1 cellular context compared by ENCODE assay signal in genomic region chr14:74898694-74899093, GRCh38.
TF ChIP-seq lines count a peak whose summit lies in the region.

No MANE protein-coding gene starts in this region.

TF ChIP-seq in HepG2, 621 proteins besides CTCF, POLR2A, EP300 and RAD21 (continued from another document and continues in another):
- TF ChIP-seq, protein P1, sequence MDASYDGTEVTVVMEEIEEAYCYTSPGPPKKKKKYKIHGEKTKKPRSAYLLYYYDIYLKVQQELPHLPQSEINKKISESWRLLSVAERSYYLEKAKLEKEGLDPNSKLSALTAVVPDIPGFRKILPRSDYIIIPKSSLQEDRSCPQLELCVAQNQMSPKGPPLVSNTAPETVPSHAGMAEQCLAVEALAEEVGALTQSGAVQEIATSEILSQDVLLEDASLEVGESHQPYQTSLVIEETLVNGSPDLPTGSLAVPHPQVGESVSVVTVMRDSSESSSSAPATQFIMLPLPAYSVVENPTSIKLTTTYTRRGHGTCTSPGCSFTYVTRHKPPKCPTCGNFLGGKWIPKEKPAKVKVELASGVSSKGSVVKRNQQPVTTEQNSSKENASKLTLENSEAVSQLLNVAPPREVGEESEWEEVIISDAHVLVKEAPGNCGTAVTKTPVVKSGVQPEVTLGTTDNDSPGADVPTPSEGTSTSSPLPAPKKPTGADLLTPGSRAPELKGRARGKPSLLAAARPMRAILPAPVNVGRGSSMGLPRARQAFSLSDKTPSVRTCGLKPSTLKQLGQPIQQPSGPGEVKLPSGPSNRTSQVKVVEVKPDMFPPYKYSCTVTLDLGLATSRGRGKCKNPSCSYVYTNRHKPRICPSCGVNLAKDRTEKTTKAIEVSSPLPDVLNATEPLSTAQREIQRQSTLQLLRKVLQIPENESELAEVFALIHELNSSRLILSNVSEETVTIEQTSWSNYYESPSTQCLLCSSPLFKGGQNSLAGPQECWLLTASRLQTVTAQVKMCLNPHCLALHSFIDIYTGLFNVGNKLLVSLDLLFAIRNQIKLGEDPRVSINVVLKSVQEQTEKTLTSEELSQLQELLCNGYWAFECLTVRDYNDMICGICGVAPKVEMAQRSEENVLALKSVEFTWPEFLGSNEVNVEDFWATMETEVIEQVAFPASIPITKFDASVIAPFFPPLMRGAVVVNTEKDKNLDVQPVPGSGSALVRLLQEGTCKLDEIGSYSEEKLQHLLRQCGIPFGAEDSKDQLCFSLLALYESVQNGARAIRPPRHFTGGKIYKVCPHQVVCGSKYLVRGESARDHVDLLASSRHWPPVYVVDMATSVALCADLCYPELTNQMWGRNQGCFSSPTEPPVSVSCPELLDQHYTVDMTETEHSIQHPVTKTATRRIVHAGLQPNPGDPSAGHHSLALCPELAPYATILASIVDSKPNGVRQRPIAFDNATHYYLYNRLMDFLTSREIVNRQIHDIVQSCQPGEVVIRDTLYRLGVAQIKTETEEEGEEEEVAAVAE (CRISPR knock-in tag; IDR thresholded peaks at IDR 0.05; ENCODE audit: borderline replicate concordance) = peak; percentile 70; the same call in 1 of the 2 replicates
- TF ChIP-seq ZFP82 (CRISPR knock-in tag; IDR thresholded peaks at IDR 0.05; ENCODE audit: borderline replicate concordance) = 0 out of 2 replicates have a peak, but pooled peaks have one; percentile 24
- no peak for TF ChIP-seq AHR (CRISPR knock-in tag; IDR thresholded peaks at IDR 0.05)
- TF ChIP-seq SMAD3 (CRISPR knock-in tag; IDR thresholded peaks at IDR 0.05) = peak; percentile 86; the same call in 1 of the 2 replicates
- no peak for TF ChIP-seq XBP1 (CRISPR knock-in tag; IDR thresholded peaks at IDR 0.05)
- TF ChIP-seq ZNF773 (CRISPR knock-in tag; IDR thresholded peaks at IDR 0.05; ENCODE audit: borderline replicate concordance) = no peak
- no peak for TF ChIP-seq RELA (CRISPR knock-in tag; IDR thresholded peaks at IDR 0.05)
- TF ChIP-seq ATRX (CRISPR knock-in tag; IDR thresholded peaks at IDR 0.05; ENCODE audit: borderline replicate concordance) = no peak
- TF ChIP-seq WIZ (CRISPR knock-in tag; IDR thresholded peaks at IDR 0.05) = peak; percentile 90
- TF ChIP-seq TFAP4 (IDR thresholded peaks at IDR 0.05; ENCODE audit: borderline replicate concordance, low read depth) = peak; percentile 62; the same call in 1 of the 2 replicates
- peak; percentile 63; the same call in 1 of the 2 replicates for TF ChIP-seq KMT2A (CRISPR knock-in tag; IDR thresholded peaks at IDR 0.05)
- TF ChIP-seq ZNF350 (CRISPR knock-in tag; IDR thresholded peaks at IDR 0.05; ENCODE audit: borderline replicate concordance, low read depth) = peak; percentile 83; the same call in 1 of the 2 replicates
- no peak for TF ChIP-seq ZNF616 (CRISPR knock-in tag; IDR thresholded peaks at IDR 0.05; ENCODE audit: low read depth)
- TF ChIP-seq MEIS1 (CRISPR knock-in tag; IDR thresholded peaks at IDR 0.05; ENCODE audit: borderline replicate concordance) = peak; percentile 27; the same call in 1 of the 2 replicates
- TF ChIP-seq SRY (CRISPR knock-in tag; IDR thresholded peaks at IDR 0.05) = no peak
- TF ChIP-seq JUN (CRISPR knock-in tag; IDR thresholded peaks at IDR 0.05) = no peak
- peak; percentile 99 for TF ChIP-seq TGIF2 (CRISPR knock-in tag; IDR thresholded peaks at IDR 0.05)
- TF ChIP-seq, protein P2, sequence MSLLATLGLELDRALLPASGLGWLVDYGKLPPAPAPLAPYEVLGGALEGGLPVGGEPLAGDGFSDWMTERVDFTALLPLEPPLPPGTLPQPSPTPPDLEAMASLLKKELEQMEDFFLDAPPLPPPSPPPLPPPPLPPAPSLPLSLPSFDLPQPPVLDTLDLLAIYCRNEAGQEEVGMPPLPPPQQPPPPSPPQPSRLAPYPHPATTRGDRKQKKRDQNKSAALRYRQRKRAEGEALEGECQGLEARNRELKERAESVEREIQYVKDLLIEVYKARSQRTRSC (CRISPR knock-in tag; IDR thresholded peaks at IDR 0.05; ENCODE audit: low read depth) = no peak
- 0 out of 2 replicates have a peak, but pooled peaks have one; percentile 64 for TF ChIP-seq HOXA5 (CRISPR knock-in tag; IDR thresholded peaks at IDR 0.05)
- TF ChIP-seq KAT8 (CRISPR knock-in tag; IDR thresholded peaks at IDR 0.05) = peak; percentile 74; the same call in 1 of the 2 replicates
- no peak for TF ChIP-seq SSRP1 (CRISPR knock-in tag; IDR thresholded peaks at IDR 0.05)
- peak; percentile 59; the same call in 1 of the 2 replicates for TF ChIP-seq ZSCAN25 (CRISPR knock-in tag; IDR thresholded peaks at IDR 0.05)
- TF ChIP-seq AGO1 (IDR thresholded peaks at IDR 0.05; ENCODE audit: low read depth, low read length, poor library complexity, severe bottlenecking) = no peak
- TF ChIP-seq ZNF292 (CRISPR knock-in tag; IDR thresholded peaks at IDR 0.05; ENCODE audit: borderline replicate concordance, low read depth) = peak; percentile 41; the same call in 1 of the 2 replicates
- TF ChIP-seq LCORL (IDR thresholded peaks at IDR 0.05) = no peak
- TF ChIP-seq LCORL (CRISPR knock-in tag; IDR thresholded peaks at IDR 0.05) = peak; percentile 23; the same call in 1 of the 2 replicates
- no peak for TF ChIP-seq ZNF20 (CRISPR knock-in tag; IDR thresholded peaks at IDR 0.05)
- TF ChIP-seq KDM4B (CRISPR knock-in tag; IDR thresholded peaks at IDR 0.05) = no peak
- TF ChIP-seq RARG (CRISPR knock-in tag; IDR thresholded peaks at IDR 0.05; ENCODE audit: low read depth) = no peak
- TF ChIP-seq, protein P3, sequence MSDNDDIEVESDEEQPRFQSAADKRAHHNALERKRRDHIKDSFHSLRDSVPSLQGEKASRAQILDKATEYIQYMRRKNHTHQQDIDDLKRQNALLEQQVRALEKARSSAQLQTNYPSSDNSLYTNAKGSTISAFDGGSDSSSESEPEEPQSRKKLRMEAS (IDR thresholded peaks at IDR 0.05) = peak; percentile 99
- TF ChIP-seq PHF8 (CRISPR knock-in tag; IDR thresholded peaks at IDR 0.05) = peak; percentile 36; the same call in 1 of the 2 replicates
- TF ChIP-seq SALL1 (CRISPR knock-in tag; IDR thresholded peaks at IDR 0.05) = peak; percentile 93
- TF ChIP-seq DMAP1 (CRISPR knock-in tag; IDR thresholded peaks at IDR 0.05) = peak; percentile 76
- TF ChIP-seq CC2D1A (CRISPR knock-in tag; IDR thresholded peaks at IDR 0.05) = 0 out of 2 replicates have a peak, but pooled peaks have one; percentile 79
- TF ChIP-seq, protein P4, sequence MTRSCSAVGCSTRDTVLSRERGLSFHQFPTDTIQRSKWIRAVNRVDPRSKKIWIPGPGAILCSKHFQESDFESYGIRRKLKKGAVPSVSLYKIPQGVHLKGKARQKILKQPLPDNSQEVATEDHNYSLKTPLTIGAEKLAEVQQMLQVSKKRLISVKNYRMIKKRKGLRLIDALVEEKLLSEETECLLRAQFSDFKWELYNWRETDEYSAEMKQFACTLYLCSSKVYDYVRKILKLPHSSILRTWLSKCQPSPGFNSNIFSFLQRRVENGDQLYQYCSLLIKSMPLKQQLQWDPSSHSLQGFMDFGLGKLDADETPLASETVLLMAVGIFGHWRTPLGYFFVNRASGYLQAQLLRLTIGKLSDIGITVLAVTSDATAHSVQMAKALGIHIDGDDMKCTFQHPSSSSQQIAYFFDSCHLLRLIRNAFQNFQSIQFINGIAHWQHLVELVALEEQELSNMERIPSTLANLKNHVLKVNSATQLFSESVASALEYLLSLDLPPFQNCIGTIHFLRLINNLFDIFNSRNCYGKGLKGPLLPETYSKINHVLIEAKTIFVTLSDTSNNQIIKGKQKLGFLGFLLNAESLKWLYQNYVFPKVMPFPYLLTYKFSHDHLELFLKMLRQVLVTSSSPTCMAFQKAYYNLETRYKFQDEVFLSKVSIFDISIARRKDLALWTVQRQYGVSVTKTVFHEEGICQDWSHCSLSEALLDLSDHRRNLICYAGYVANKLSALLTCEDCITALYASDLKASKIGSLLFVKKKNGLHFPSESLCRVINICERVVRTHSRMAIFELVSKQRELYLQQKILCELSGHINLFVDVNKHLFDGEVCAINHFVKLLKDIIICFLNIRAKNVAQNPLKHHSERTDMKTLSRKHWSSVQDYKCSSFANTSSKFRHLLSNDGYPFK (CRISPR knock-in tag; IDR thresholded peaks at IDR 0.05; ENCODE audit: borderline replicate concordance) = peak; percentile 47; the same call in 1 of the 2 replicates
- peak; percentile 91; the same call in 1 of the 2 replicates for TF ChIP-seq ZNF264 (CRISPR knock-in tag; IDR thresholded peaks at IDR 0.05)
- peak; percentile 90; the same call in 1 of the 2 replicates for TF ChIP-seq ZNF724P (CRISPR knock-in tag; IDR thresholded peaks at IDR 0.05; ENCODE audit: borderline replicate concordance)
- 0 out of 2 replicates have a peak, but pooled peaks have one; percentile 25 for TF ChIP-seq KDM1A (CRISPR knock-in tag; IDR thresholded peaks at IDR 0.05)
- TF ChIP-seq AGO2 (optimal IDR thresholded peaks at IDR 0.05; ENCODE audit: low read depth, low read length) = no peak
- TF ChIP-seq NFKBIZ (CRISPR knock-in tag; IDR thresholded peaks at IDR 0.05) = peak; percentile 48; the same call in 1 of the 2 replicates
- TF ChIP-seq ASH2L (IDR thresholded peaks at IDR 0.05; ENCODE audit: insufficient read length, low read depth, low read length) = peak; percentile 62
- peak; percentile 100 for TF ChIP-seq ZNF281 (CRISPR knock-in tag; IDR thresholded peaks at IDR 0.05; ENCODE audit: borderline replicate concordance)
- no peak for TF ChIP-seq ZNF12 (CRISPR knock-in tag; IDR thresholded peaks at IDR 0.05)
- peak; percentile 93 for TF ChIP-seq ZNF605 (CRISPR knock-in tag; IDR thresholded peaks at IDR 0.05)
- TF ChIP-seq ARNT2 (CRISPR knock-in tag; IDR thresholded peaks at IDR 0.05; ENCODE audit: low read depth) = peak; percentile 89
- peak; percentile 60; the same call in 1 of the 2 replicates for TF ChIP-seq DPF2 (CRISPR knock-in tag; IDR thresholded peaks at IDR 0.05; ENCODE audit: borderline replicate concordance, low read depth)
- TF ChIP-seq ZNF790 (CRISPR knock-in tag; IDR thresholded peaks at IDR 0.05; ENCODE audit: borderline replicate concordance) = 0 out of 2 replicates have a peak, but pooled peaks have one; percentile 37
- TF ChIP-seq CCAR2 (optimal IDR thresholded peaks at IDR 0.05; ENCODE audit: low read depth, low read length) = peak; percentile 45
- no peak for TF ChIP-seq SYNCRIP (IDR thresholded peaks at IDR 0.05; ENCODE audit: insufficient read depth, low read depth, low read length)
- TF ChIP-seq NR1H2 (CRISPR knock-in tag; IDR thresholded peaks at IDR 0.05; ENCODE audit: borderline replicate concordance, low read depth) = no peak
- peak; percentile 86 for TF ChIP-seq POGZ (CRISPR knock-in tag; IDR thresholded peaks at IDR 0.05)
- peak; percentile 81; the same call in 1 of the 2 replicates for TF ChIP-seq ATF7-NPFF (CRISPR knock-in tag; IDR thresholded peaks at IDR 0.05; ENCODE audit: low read depth)
- peak; percentile 85 for TF ChIP-seq ZMYM4 (CRISPR knock-in tag; IDR thresholded peaks at IDR 0.05)
- no peak for TF ChIP-seq ZNF576 (CRISPR knock-in tag; IDR thresholded peaks at IDR 0.05)
- no peak for TF ChIP-seq PITX1 (CRISPR knock-in tag; IDR thresholded peaks at IDR 0.05)
- no peak; the same call in 1 of the 2 replicates for TF ChIP-seq ZNF558 (CRISPR knock-in tag; IDR thresholded peaks at IDR 0.05; ENCODE audit: borderline replicate concordance)
- TF ChIP-seq KAT7 (CRISPR knock-in tag; IDR thresholded peaks at IDR 0.05; ENCODE audit: borderline replicate concordance) = no peak
- TF ChIP-seq TSC22D2 (CRISPR knock-in tag; IDR thresholded peaks at IDR 0.05; ENCODE audit: borderline replicate concordance) = no peak
- no peak for TF ChIP-seq GABPA (IDR thresholded peaks at IDR 0.05; ENCODE audit: low read depth, low read length)
- TF ChIP-seq GABPA (CRISPR knock-in tag; IDR thresholded peaks at IDR 0.05; ENCODE audit: low read depth) = peak; percentile 69
- TF ChIP-seq MIER2 (CRISPR knock-in tag; IDR thresholded peaks at IDR 0.05) = 0 out of 2 replicates have a peak, but pooled peaks have one; percentile 43
- TF ChIP-seq ZNF225 (CRISPR knock-in tag; IDR thresholded peaks at IDR 0.05) = peak; percentile 49; the same call in 1 of the 2 replicates
- TF ChIP-seq IKZF5 (CRISPR knock-in tag; IDR thresholded peaks at IDR 0.05) = peak; percentile 92
- TF ChIP-seq HOXA7 (CRISPR knock-in tag; IDR thresholded peaks at IDR 0.05) = no peak
